In the genomic region with DNA sequence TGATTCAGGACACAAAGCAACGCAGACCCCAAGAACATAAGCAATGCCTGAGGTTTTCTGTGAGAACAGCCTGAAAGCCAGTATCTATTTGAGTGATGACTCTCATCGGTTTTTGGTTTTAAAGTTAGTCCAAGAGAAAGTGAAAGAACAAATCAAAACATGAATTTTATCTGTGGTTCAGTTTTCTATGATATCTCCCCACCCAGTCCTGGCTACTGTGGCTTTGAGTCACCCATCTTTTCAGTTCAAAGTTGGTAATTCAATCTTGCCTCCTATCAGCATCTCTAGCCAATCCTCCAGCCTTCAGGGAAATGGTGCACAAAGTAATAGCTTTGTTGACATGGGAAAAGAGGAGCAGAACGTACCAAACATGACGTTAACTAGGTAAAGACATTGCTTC, we compare ENCODE assay signal across 2 cellular contexts.
TF ChIP-seq lines count a peak whose summit lies in the region.

No MANE protein-coding gene starts in this region.

TF ChIP-seq in SK-N-SH, 30 proteins besides CTCF, POLR2A, EP300 and RAD21 (continued from another document):
- TF ChIP-seq, protein P1, sequence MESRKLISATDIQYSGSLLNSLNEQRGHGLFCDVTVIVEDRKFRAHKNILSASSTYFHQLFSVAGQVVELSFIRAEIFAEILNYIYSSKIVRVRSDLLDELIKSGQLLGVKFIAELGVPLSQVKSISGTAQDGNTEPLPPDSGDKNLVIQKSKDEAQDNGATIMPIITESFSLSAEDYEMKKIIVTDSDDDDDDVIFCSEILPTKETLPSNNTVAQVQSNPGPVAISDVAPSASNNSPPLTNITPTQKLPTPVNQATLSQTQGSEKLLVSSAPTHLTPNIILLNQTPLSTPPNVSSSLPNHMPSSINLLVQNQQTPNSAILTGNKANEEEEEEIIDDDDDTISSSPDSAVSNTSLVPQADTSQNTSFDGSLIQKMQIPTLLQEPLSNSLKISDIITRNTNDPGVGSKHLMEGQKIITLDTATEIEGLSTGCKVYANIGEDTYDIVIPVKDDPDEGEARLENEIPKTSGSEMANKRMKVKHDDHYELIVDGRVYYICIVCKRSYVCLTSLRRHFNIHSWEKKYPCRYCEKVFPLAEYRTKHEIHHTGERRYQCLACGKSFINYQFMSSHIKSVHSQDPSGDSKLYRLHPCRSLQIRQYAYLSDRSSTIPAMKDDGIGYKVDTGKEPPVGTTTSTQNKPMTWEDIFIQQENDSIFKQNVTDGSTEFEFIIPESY (IDR thresholded peaks at IDR 0.05; ENCODE audit: borderline replicate concordance, low read depth): no peak
- TF ChIP-seq, protein P2, sequence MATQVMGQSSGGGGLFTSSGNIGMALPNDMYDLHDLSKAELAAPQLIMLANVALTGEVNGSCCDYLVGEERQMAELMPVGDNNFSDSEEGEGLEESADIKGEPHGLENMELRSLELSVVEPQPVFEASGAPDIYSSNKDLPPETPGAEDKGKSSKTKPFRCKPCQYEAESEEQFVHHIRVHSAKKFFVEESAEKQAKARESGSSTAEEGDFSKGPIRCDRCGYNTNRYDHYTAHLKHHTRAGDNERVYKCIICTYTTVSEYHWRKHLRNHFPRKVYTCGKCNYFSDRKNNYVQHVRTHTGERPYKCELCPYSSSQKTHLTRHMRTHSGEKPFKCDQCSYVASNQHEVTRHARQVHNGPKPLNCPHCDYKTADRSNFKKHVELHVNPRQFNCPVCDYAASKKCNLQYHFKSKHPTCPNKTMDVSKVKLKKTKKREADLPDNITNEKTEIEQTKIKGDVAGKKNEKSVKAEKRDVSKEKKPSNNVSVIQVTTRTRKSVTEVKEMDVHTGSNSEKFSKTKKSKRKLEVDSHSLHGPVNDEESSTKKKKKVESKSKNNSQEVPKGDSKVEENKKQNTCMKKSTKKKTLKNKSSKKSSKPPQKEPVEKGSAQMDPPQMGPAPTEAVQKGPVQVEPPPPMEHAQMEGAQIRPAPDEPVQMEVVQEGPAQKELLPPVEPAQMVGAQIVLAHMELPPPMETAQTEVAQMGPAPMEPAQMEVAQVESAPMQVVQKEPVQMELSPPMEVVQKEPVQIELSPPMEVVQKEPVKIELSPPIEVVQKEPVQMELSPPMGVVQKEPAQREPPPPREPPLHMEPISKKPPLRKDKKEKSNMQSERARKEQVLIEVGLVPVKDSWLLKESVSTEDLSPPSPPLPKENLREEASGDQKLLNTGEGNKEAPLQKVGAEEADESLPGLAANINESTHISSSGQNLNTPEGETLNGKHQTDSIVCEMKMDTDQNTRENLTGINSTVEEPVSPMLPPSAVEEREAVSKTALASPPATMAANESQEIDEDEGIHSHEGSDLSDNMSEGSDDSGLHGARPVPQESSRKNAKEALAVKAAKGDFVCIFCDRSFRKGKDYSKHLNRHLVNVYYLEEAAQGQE (IDR thresholded peaks at IDR 0.05; ENCODE audit: low read depth, low read length): no peak
- no peak for TF ChIP-seq SIN3A (IDR thresholded peaks at IDR 0.05; ENCODE audit: borderline replicate concordance, low read depth, low read length)
- TF ChIP-seq FOSL2 (IDR thresholded peaks at IDR 0.05; ENCODE audit: borderline replicate concordance, low read depth): no peak
- TF ChIP-seq JUND (IDR thresholded peaks at IDR 0.05): no peak
- no peak for TF ChIP-seq NRF1 (IDR thresholded peaks at IDR 0.05; ENCODE audit: low read depth, low read length)
- TF ChIP-seq RXRA (IDR thresholded peaks at IDR 0.05; ENCODE audit: borderline replicate concordance, low read depth): no peak
- TF ChIP-seq TEAD4 (IDR thresholded peaks at IDR 0.05; ENCODE audit: borderline replicate concordance, insufficient read depth): no peak
- TF ChIP-seq POLR2AphosphoS5 (IDR thresholded peaks at IDR 0.05; ENCODE audit: low read depth, low read length): no peak
- TF ChIP-seq, protein P3, sequence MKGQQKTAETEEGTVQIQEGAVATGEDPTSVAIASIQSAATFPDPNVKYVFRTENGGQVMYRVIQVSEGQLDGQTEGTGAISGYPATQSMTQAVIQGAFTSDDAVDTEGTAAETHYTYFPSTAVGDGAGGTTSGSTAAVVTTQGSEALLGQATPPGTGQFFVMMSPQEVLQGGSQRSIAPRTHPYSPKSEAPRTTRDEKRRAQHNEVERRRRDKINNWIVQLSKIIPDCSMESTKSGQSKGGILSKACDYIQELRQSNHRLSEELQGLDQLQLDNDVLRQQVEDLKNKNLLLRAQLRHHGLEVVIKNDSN (IDR thresholded peaks at IDR 0.05; ENCODE audit: borderline replicate concordance, low read depth): no peak
- no peak for TF ChIP-seq NFIC (IDR thresholded peaks at IDR 0.05; ENCODE audit: borderline replicate concordance)

TF ChIP-seq in SK-N-SH treated with all-trans-retinoic acid at 6 μM for 48 hours, 23 proteins besides CTCF, POLR2A, EP300 and RAD21 (continued from another document):
- TF ChIP-seq, protein P4, sequence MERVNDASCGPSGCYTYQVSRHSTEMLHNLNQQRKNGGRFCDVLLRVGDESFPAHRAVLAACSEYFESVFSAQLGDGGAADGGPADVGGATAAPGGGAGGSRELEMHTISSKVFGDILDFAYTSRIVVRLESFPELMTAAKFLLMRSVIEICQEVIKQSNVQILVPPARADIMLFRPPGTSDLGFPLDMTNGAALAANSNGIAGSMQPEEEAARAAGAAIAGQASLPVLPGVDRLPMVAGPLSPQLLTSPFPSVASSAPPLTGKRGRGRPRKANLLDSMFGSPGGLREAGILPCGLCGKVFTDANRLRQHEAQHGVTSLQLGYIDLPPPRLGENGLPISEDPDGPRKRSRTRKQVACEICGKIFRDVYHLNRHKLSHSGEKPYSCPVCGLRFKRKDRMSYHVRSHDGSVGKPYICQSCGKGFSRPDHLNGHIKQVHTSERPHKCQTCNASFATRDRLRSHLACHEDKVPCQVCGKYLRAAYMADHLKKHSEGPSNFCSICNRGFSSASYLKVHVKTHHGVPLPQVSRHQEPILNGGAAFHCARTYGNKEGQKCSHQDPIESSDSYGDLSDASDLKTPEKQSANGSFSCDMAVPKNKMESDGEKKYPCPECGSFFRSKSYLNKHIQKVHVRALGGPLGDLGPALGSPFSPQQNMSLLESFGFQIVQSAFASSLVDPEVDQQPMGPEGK (CRISPR knock-in tag; IDR thresholded peaks at IDR 0.05; ENCODE audit: borderline replicate concordance): no peak
- TF ChIP-seq PPARA (CRISPR knock-in tag; IDR thresholded peaks at IDR 0.05; ENCODE audit: borderline replicate concordance): no peak
- no peak for TF ChIP-seq TCF4 (CRISPR knock-in tag; IDR thresholded peaks at IDR 0.05; ENCODE audit: borderline replicate concordance)
- TF ChIP-seq ZFP30 (CRISPR knock-in tag; IDR thresholded peaks at IDR 0.05): no peak
